ENCODE assay signal across 9 cellular contexts in genomic region chr17:50480142-50480764, GRCh38. TPM values are rescaled to one million over a fixed set of nuclear protein-coding genes. Genes with fewer than 3 reads are reported as not detected.
DNase-seq lines count a peak whose midpoint lies in the region; ATAC-seq and TF ChIP-seq lines count a peak whose summit lies in the region.
"Had no signal": no experiment of that assay in that cellular context is flagged by ENCODE, and none has a peak within 500 bp of the region (broad histone marks: within the 10 kb centered on the region; RNA-seq: fewer than 3 reads in every experiment).

No MANE protein-coding gene starts in this region.

- H3K27ac ChIP-seq in GM23338 (ENCODE audit: low read depth) (no peak overlapping the region), Panc1 (ENCODE audit: low read length) (0 out of 2 replicates have a peak overlapping the region, but pooled peaks have one; percentile 2)

- H3K36me3 ChIP-seq in GM23338 (ENCODE audit: insufficient read depth) (no peaks in the 10 kb centered on the region), Panc1 (ENCODE audit: control insufficient read depth, insufficient read depth, low read length) (no peaks in the 10 kb centered on the region), skeletal muscle satellite cell (ENCODE audit: insufficient read depth, low read length) (peaks cover 21% of the 10 kb centered on the region)

- no peak overlapping the region for H2AFZ ChIP-seq in GM23338

- H3K4me1 ChIP-seq in GM23338 (ENCODE audit: insufficient read depth) (peaks cover 6% of the 10 kb centered on the region; the same call in 1 of the 2 replicates), Panc1 (ENCODE audit: control insufficient read depth, insufficient read depth, low read length) (peaks cover 30% of the 10 kb centered on the region), skeletal muscle satellite cell (ENCODE audit: control insufficient read depth, insufficient read depth, low read length) (peaks cover 21% of the 10 kb centered on the region)

- H3K4me2 ChIP-seq in GM23338 (peak overlapping the region; percentile 100; the same call in 1 of the 2 replicates), skeletal muscle satellite cell (ENCODE audit: low read length) (peak overlapping the region; percentile 89)

- CTCF ChIA-PET in Panc1 (lab: Charles Lee) = interaction anchor here (0.7 to 1.6 kb wide), 2 partner anchors 118 to 237 kb away, joined by 4 to 8 read pairs; no protein-coding TSS in a partner anchor

- no peak for ATAC-seq in GM23338
- no peak for ATAC-seq in Panc1
- ATAC-seq in HG02981 (IDR thresholded peaks at IDR 0.05; ENCODE audit: unreplicated experiment) = no peak

- peaks cover 28% of the 10 kb centered on the region for H3K36me3 Mint-ChIP-seq in GM23338 (ENCODE audit: low read depth)
- peaks cover 13% of the 10 kb centered on the region for H3K36me3 Mint-ChIP-seq in endothelial cell (ENCODE audit: low read depth, unreplicated experiment)

- H3K4me3 Mint-ChIP-seq in GM23338 (peak overlapping the region; percentile 88; the same call in 2 of the 3 replicates), endothelial cell (ENCODE audit: unreplicated experiment) (peak overlapping the region; percentile 93)

- POLR2A ChIA-PET in Panc1 (lab: Charles Lee) = no interaction called here

- no peak for TF ChIP-seq CTCF in GM23338 (conservative IDR thresholded peaks at IDR 0.05; ENCODE audit: low read depth in 2 of 2)
- no peak for TF ChIP-seq CTCF in Panc1 (IDR thresholded peaks at IDR 0.05)
- no peak for TF ChIP-seq CTCF in endothelial cell (IDR thresholded peaks at IDR 0.05; ENCODE audit: unreplicated experiment)

- H3K27me3 Mint-ChIP-seq in GM23338 (ENCODE audit: insufficient read depth, low read depth, poor library complexity) = peaks cover 11% of the 10 kb centered on the region
- peaks cover 7% of the 10 kb centered on the region for H3K27me3 Mint-ChIP-seq in endothelial cell (ENCODE audit: unreplicated experiment)

- no peaks in the 10 kb centered on the region for H3K9me3 ChIP-seq in Panc1 (ENCODE audit: control insufficient read depth, insufficient read depth, low read depth, low read length)
- H3K9me3 ChIP-seq in skeletal muscle satellite cell (replicated peaks; ENCODE audit: low read length) = no peaks in the 10 kb centered on the region

- 0 out of 2 replicates have a peak, but pooled peaks cover 16% of the 10 kb centered on the region for H3F3A ChIP-seq in GM23338 (replicated peaks; ENCODE audit: low read depth)

- peaks cover 16% of the 10 kb centered on the region for H3K4me1 Mint-ChIP-seq in GM23338
- peaks cover 5% of the 10 kb centered on the region for H3K4me1 Mint-ChIP-seq in endothelial cell (ENCODE audit: unreplicated experiment)

- H3K27ac Mint-ChIP-seq in GM23338 = no peak overlapping the region
- no peak overlapping the region for H3K27ac Mint-ChIP-seq in endothelial cell (ENCODE audit: unreplicated experiment)

- BruUV-seq in Panc1 (replicated peaks; lab: Mats Ljungman, UMichigan) = no TSS peak

- H3K27me3 ChIP-seq in GM23338 (ENCODE audit: insufficient read depth) (peaks cover 11% of the 10 kb centered on the region; the same call in 1 of the 2 replicates), Panc1 (ENCODE audit: control insufficient read depth, insufficient read depth, low read length) (no peaks in the 10 kb centered on the region), skeletal muscle satellite cell (ENCODE audit: control insufficient read depth, insufficient read depth, low read length) (no peaks in the 10 kb centered on the region)

- H3K9me2 ChIP-seq in GM23338 (ENCODE audit: insufficient read depth) = no peaks in the 10 kb centered on the region

- no peaks in the 10 kb centered on the region for H4K20me1 ChIP-seq in GM23338 (replicated peaks; ENCODE audit: insufficient read depth)

- H3K9me3 Mint-ChIP-seq in GM23338 (no peaks in the 10 kb centered on the region), endothelial cell (ENCODE audit: unreplicated experiment) (no peaks in the 10 kb centered on the region)

- H3K79me2 ChIP-seq in GM23338 (replicated peaks; ENCODE audit: insufficient read depth) = no peaks in the 10 kb centered on the region

- intact Hi-C loops in Panc1 (cut with micrococcal nuclease; ENCODE audit: unreplicated experiment) = loop anchor here (5.0 kb wide), 3 partner anchors 52 to 212 kb away; partner anchors contain the start of genes ABCC3 and EPN3

- no peak for DNase-seq in GM23338 (ENCODE audit: low spot score)
- no peak for DNase-seq in Panc1 (ENCODE audit: low read depth, low spot score)
- no peak for DNase-seq in endothelial cell (ENCODE audit: low spot score)
- no peak for DNase-seq in cerebellar nuclear complex (lab: John Stamatoyannopoulos, UW)
- no peak for DNase-seq in ACHN
- no peak for DNase-seq in amniotic stem cell (lab: John Stamatoyannopoulos, UW)

- H3K4me3 ChIP-seq in GM23338 = no peak overlapping the region
- no peak overlapping the region; a peak in 1 of 4 replicates for H3K4me3 ChIP-seq in Panc1 (ENCODE audit: low read depth in 2 of 2, low read length in 2 of 2)
- peak overlapping the region; percentile 83 for H3K4me3 ChIP-seq in skeletal muscle satellite cell (ENCODE audit: low read length)

- peak overlapping the region; percentile 37 for H3K9ac ChIP-seq in skeletal muscle satellite cell (ENCODE audit: low read depth, low read length)

- in situ Hi-C loops in Panc1 (cut with HindIII; ENCODE audit: low pct_unique_long_range_greater_than_20kb, low sequenced_read_pairs) = no loop called here
- in situ Hi-C loops in ACHN (cut with HindIII; ENCODE audit: low pct_ligation_motif_present, low pct_unique_long_range_greater_than_20kb, low sequenced_read_pairs) = no loop called here

TF ChIP-seq in GM23338, 12 proteins besides CTCF, POLR2A, EP300 and RAD21 (continues in another document):
- TF ChIP-seq NANOG (IDR thresholded peaks at IDR 0.05; ENCODE audit: borderline replicate concordance) = no peak
- no peak for TF ChIP-seq ZNF331 (CRISPR knock-in tag; IDR thresholded peaks at IDR 0.05; ENCODE audit: low read depth)
- no peak for TF ChIP-seq JUNB (IDR thresholded peaks at IDR 0.05; ENCODE audit: unreplicated experiment)

RNA-seq across cellular contexts. Expression of gene RSAD1, which starts 1.6 kb away (rescaled TPM):
- 27.5 and 28.7 TPM in 2 replicates for total RNA-seq in GM23338 (2014; rRNA removed; shearing (Covaris generic))
- 16.5 and 18.4 TPM in 2 replicates for polyA plus RNA-seq in GM23338 (2016; fragmentation: Nextera tagmentation; extraction: Ambion mirVana)
- total RNA-seq in Panc1 (2021; ENCODE audit: unreplicated experiment) (40.2 TPM), endothelial cell (ENCODE audit: unreplicated experiment) (25.9 TPM)
- 34.6 TPM for polyA plus RNA-seq in Panc1 (2012; ENCODE audit: insufficient read length)
- total RNA-seq in skeletal muscle satellite cell (2012; rRNA removed) = 21.5 and 23.4 TPM in 2 replicates

RNA-seq across cellular contexts. Expression of gene CHAD, which starts 11.6 kb away (rescaled TPM):
- not detected in 2 replicates for total RNA-seq in GM23338 (2014; rRNA removed; shearing (Covaris generic))
- 0.18 TPM in 1 of 2 replicates, not detected in the other for polyA plus RNA-seq in GM23338 (2016; fragmentation: Nextera tagmentation; extraction: Ambion mirVana)
- total RNA-seq in Panc1 (2021; ENCODE audit: unreplicated experiment) = not detected
- polyA plus RNA-seq in Panc1 (2012; ENCODE audit: insufficient read length) = 0.92 TPM
- not detected for total RNA-seq in endothelial cell (ENCODE audit: unreplicated experiment)
- total RNA-seq in skeletal muscle satellite cell (2012; rRNA removed) = not detected in 2 replicates
- total RNA-seq: M059J had no signal

RNA-seq across cellular contexts. Expression of gene MYCBPAP, which starts 28.0 kb away (rescaled TPM):
- total RNA-seq in GM23338 (2014; rRNA removed; shearing (Covaris generic)) = 0.63 and 4.6 TPM in 2 replicates
- polyA plus RNA-seq in GM23338 (2016; fragmentation: Nextera tagmentation; extraction: Ambion mirVana) = 1.7 and 1.8 TPM in 2 replicates
- 2.2 TPM for total RNA-seq in Panc1 (2021; ENCODE audit: unreplicated experiment)
- 3.7 TPM for polyA plus RNA-seq in Panc1 (2012; ENCODE audit: insufficient read length)
- 0.72 TPM for total RNA-seq in endothelial cell (ENCODE audit: unreplicated experiment)
- total RNA-seq in skeletal muscle satellite cell (2012; rRNA removed) = 0.44 and 0.51 TPM in 2 replicates
- total RNA-seq: M059J had no signal

RNA-seq across cellular contexts. Expression of gene EPN3, which starts 52.3 kb away (rescaled TPM):
- 7.7 and 13.7 TPM in 2 replicates for total RNA-seq in GM23338 (2014; rRNA removed; shearing (Covaris generic))
- 2.2 and 2.3 TPM in 2 replicates for polyA plus RNA-seq in GM23338 (2016; fragmentation: Nextera tagmentation; extraction: Ambion mirVana)
- total RNA-seq in Panc1 (2021; ENCODE audit: unreplicated experiment) (0.92 TPM), endothelial cell (ENCODE audit: unreplicated experiment) (0.49 TPM)
- 0.67 TPM for polyA plus RNA-seq in Panc1 (2012; ENCODE audit: insufficient read length)
- under 0.01 TPM in 1 of 2 replicates, not detected in the other for total RNA-seq in skeletal muscle satellite cell (2012; rRNA removed)

RNA-seq across cellular contexts. Expression of gene ACSF2, which starts 54.2 kb away (rescaled TPM):
- 12.4 and 12.8 TPM in 2 replicates for total RNA-seq in GM23338 (2014; rRNA removed; shearing (Covaris generic))
- polyA plus RNA-seq in GM23338 (2016; fragmentation: Nextera tagmentation; extraction: Ambion mirVana) = 6.9 and 7.5 TPM in 2 replicates
- total RNA-seq in Panc1 (2021; ENCODE audit: unreplicated experiment) (17.2 TPM), endothelial cell (ENCODE audit: unreplicated experiment) (51.0 TPM)
- 35.8 TPM for polyA plus RNA-seq in Panc1 (2012; ENCODE audit: insufficient read length)
- 5.8 and 10.3 TPM in 2 replicates for total RNA-seq in skeletal muscle satellite cell (2012; rRNA removed)
